ENCODE assay signal across 10 cellular contexts in genomic region chr2:134717706-134718094, GRCh38. TPM values are rescaled to one million over a fixed set of nuclear protein-coding genes. Genes with fewer than 3 reads are reported as not detected.
DNase-seq lines count a peak whose midpoint lies in the region; ATAC-seq and TF ChIP-seq lines count a peak whose summit lies in the region.
"Had no signal": no experiment of that assay in that cellular context is flagged by ENCODE, and none has a peak within 500 bp of the region (broad histone marks: within the 10 kb centered on the region; RNA-seq: fewer than 3 reads in every experiment).

No MANE protein-coding gene starts in this region.

- H3K4me3 ChIP-seq in RWPE2 (ENCODE audit: severe bottlenecking) = no peak overlapping the region
- peak overlapping the region; percentile 53 for H3K4me3 ChIP-seq in right cardiac atrium (ENCODE audit: low read length)
- peak overlapping the region in 3 of 4 donors; percentile 38 to 45 (median 45) for H3K4me3 ChIP-seq in sigmoid colon

- DNase-seq in NCI-H1092 treated with DMSO at 0.1 percent for 48 hours (lab: John Stamatoyannopoulos, UW) (peak; percentile 31), NCI-H1092 (lab: John Stamatoyannopoulos, UW) (no peak), RWPE2 (ENCODE audit: low spot score) (no peak), right cardiac atrium (no peak), sigmoid colon (no peak), NCI-H2029 (lab: John Stamatoyannopoulos, UW) (no peak)
- DNase-seq in activated effector memory CD4-positive, alpha-beta T cell treated with Interleukin-2 at 50 U/mL for 16 hours = no peak
- no peak for DNase-seq in activated CD8-positive, alpha-beta memory T cell treated with anti-CD3 and anti-CD28 coated beads, Interleukin-2, amount 50 U/mL, for 4 hours
- DNase-seq: activated naive CD4-positive, alpha-beta T cell treated with Interleukin-2 at 50 U/mL for 16 hours; OCI-M1 had no signal

- TF ChIP-seq CTCF in RWPE2 (IDR thresholded peaks at IDR 0.05; ENCODE audit: poor library complexity, severe bottlenecking) = no peak
- TF ChIP-seq CTCF in sigmoid colon (IDR thresholded peaks at IDR 0.05) = no peak

- no peaks in the 10 kb centered on the region for H3K4me1 ChIP-seq in RWPE2 (ENCODE audit: insufficient read depth, poor library complexity, severe bottlenecking)
- H3K4me1 ChIP-seq in right cardiac atrium (ENCODE audit: control insufficient read depth, insufficient read depth, low read length) = no peaks in the 10 kb centered on the region
- peaks cover 0 to 19% (median 18%) of the 10 kb centered on the region in 4 donors for H3K4me1 ChIP-seq in sigmoid colon

- 4% methylated on average over 17 of the region's 17 CpGs for WGBS in right cardiac atrium
- WGBS in sigmoid colon, 2 donors = 11 to 14% methylated on average over 17 of the region's 17 CpGs

- peak; percentile 28 for ATAC-seq in RWPE2 (ENCODE audit: low read depth)
- ATAC-seq in right cardiac atrium = peak in 1 of 2 donors; percentile 31

- H3K9me3 ChIP-seq in RWPE2 (ENCODE audit: severe bottlenecking) (no peaks in the 10 kb centered on the region), right cardiac atrium (ENCODE audit: control insufficient read depth, low read length) (no peaks in the 10 kb centered on the region), sigmoid colon (no peaks in the 10 kb centered on the region)

- no peak for TF ChIP-seq POLR2A in sigmoid colon (IDR thresholded peaks at IDR 0.05)

- H3K27ac ChIP-seq in RWPE2 (ENCODE audit: poor library complexity, severe bottlenecking) (no peak overlapping the region), right cardiac atrium (ENCODE audit: low read length) (no peak overlapping the region), sigmoid colon (no peak overlapping the region)

- H3K36me3 ChIP-seq in RWPE2 (ENCODE audit: low read depth) (no peaks in the 10 kb centered on the region), sigmoid colon (no peaks in the 10 kb centered on the region)

- TF ChIP-seq EP300 in sigmoid colon (IDR thresholded peaks at IDR 0.05) = no peak

- H3K27me3 ChIP-seq in RWPE2 (ENCODE audit: insufficient read depth, poor library complexity, severe bottlenecking) (peaks cover 83% of the 10 kb centered on the region), right cardiac atrium (ENCODE audit: control insufficient read depth, insufficient read depth) (no peaks in the 10 kb centered on the region), sigmoid colon (peaks cover 26 to 77% (median 58%) of the 10 kb centered on the region in 3 donors)

- intact Hi-C loops in right cardiac atrium (cut with DNase I) (no loop called here), sigmoid colon (cut with DNase I) (no loop called here)

RNA-seq across cellular contexts. Expression of gene TMEM163, which starts 1.1 kb away (rescaled TPM):
- total RNA-seq in right cardiac atrium = 1 to 10 TPM; 3.3 to 6.8 (median 4.5) TPM
- 7.1 TPM for polyA plus RNA-seq in right cardiac atrium
- total RNA-seq in sigmoid colon = 1 to 10 TPM in 2 of 4 donors, under 1 TPM in 2; 0.28 to 2.3 (median 0.88) TPM
- 1 to 10 TPM in 1 of 3 donors, under 1 TPM in 1, not detected in 1; 0.69 to 2.6 TPM for polyA plus RNA-seq in sigmoid colon
